In the genomic region with DNA sequence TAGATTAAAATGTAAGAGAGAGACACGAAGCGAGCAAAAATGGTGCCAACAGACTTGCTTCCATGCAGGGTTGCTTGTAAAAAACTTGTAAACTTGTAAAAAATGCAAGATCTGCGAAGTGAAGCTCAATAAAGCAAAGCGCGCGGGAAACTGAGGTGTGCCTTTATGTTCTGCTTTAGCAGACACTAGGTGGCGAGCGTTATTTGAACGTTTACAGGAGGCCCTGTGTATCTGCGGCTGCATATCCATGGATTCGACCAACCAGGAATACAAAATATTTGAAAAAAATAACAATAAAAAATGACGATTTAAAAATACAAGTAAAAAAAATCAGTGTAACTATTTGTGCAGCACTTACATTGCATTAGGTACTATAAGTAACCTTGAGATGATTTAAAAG, we compare ENCODE assay signal across 8 cellular contexts. TPM values are rescaled to one million over a fixed set of nuclear protein-coding genes. Genes with fewer than 3 reads are reported as not detected.
DNase-seq lines count a peak whose midpoint lies in the region; ATAC-seq and TF ChIP-seq lines count a peak whose summit lies in the region.

No MANE protein-coding gene starts in this region.

- peaks cover 51% of the 10 kb centered on the region for H3K36me3 Mint-ChIP-seq in activated naive CD4-positive, alpha-beta T cell treated with anti-CD3 and anti-CD28 coated beads, Interleukin-2, amount 10 ng/mL, durations not matched to agents 7 days and 5 days

- H3K36me3 ChIP-seq in kidney epithelial cell (ENCODE audit: control insufficient read depth, insufficient read depth, low read length) = no peaks in the 10 kb centered on the region

- in situ Hi-C loops in Caki2 (cut with HindIII; ENCODE audit: low pct_unique_long_range_greater_than_20kb, low sequenced_read_pairs) = loop anchor here (25.0 kb wide), 1 partner anchor 337 kb away; no protein-coding TSS in a partner anchor

- H3K27me3 ChIP-seq in kidney epithelial cell (ENCODE audit: control insufficient read depth, insufficient read depth, low read length) = no peaks in the 10 kb centered on the region

- ATAC-seq in HG02981 (IDR thresholded peaks at IDR 0.05; ENCODE audit: unreplicated experiment) = no peak

- peak; percentile 19 for DNase-seq in Caki2 (ENCODE audit: low read depth)
- peak; percentile 53 to 78 for DNase-seq in Kasumi-1 (lab: John Stamatoyannopoulos, UW)
- DNase-seq in activated naive CD4-positive, alpha-beta T cell treated with anti-CD3 and anti-CD28 coated beads, Interleukin-2, amount 10 ng/mL, durations not matched to agents 7 days and 5 days = peak; percentile 34
- DNase-seq in kidney epithelial cell (ENCODE audit: low read depth) = no peak
- no peak for DNase-seq in NK-92 (lab: John Stamatoyannopoulos, UW; ENCODE audit: unreplicated experiment)
- no peak for DNase-seq in AG08396 (ENCODE audit: low spot score)
- DNase-seq in NK-92 treated with Interleukin-12 subunit alpha and Interleukin-12 subunit beta, amount 100 ng/mL, for 24 hours (lab: John Stamatoyannopoulos, UW) = no peak

- H3K4me3 ChIP-seq in kidney epithelial cell (ENCODE audit: low read depth, low read length) = no peak overlapping the region

- TF ChIP-seq CTCF in kidney epithelial cell (IDR thresholded peaks at IDR 0.05; ENCODE audit: insufficient read depth, low read length, poor library complexity, severe bottlenecking) = peak; percentile 60

- peaks cover 52% of the 10 kb centered on the region for H3K4me1 Mint-ChIP-seq in activated naive CD4-positive, alpha-beta T cell treated with anti-CD3 and anti-CD28 coated beads, Interleukin-2, amount 10 ng/mL, durations not matched to agents 7 days and 5 days

- H3K4me3 Mint-ChIP-seq in activated naive CD4-positive, alpha-beta T cell treated with anti-CD3 and anti-CD28 coated beads, Interleukin-2, amount 10 ng/mL, durations not matched to agents 7 days and 5 days = peak overlapping the region; percentile 98

- no peak overlapping the region for H3K27ac Mint-ChIP-seq in activated naive CD4-positive, alpha-beta T cell treated with anti-CD3 and anti-CD28 coated beads, Interleukin-2, amount 10 ng/mL, durations not matched to agents 7 days and 5 days

- CTCF ChIA-PET in activated naive CD4-positive, alpha-beta T cell treated with anti-CD3 and anti-CD28 coated beads, Interleukin-2, amount 10 ng/mL, durations not matched to agents 7 days and 5 days (lab: Charles Lee) = interaction anchor here (0.6 to 4.0 kb wide), 21 partner anchors 9 to 329 kb away, joined by 3 to 93 read pairs (median 4); partner anchors contain the start of genes PTTG1IP, SLX9 and SUMO3

- H3K27me3 Mint-ChIP-seq in activated naive CD4-positive, alpha-beta T cell treated with anti-CD3 and anti-CD28 coated beads, Interleukin-2, amount 10 ng/mL, durations not matched to agents 7 days and 5 days = no peaks in the 10 kb centered on the region

- no peaks in the 10 kb centered on the region for H3K9me3 Mint-ChIP-seq in activated naive CD4-positive, alpha-beta T cell treated with anti-CD3 and anti-CD28 coated beads, Interleukin-2, amount 10 ng/mL, durations not matched to agents 7 days and 5 days

RNA-seq across cellular contexts. Expression of gene UBE2G2, which starts 1.5 kb away (rescaled TPM):
- total RNA-seq in Caki2 (2014; rRNA removed; shearing (Covaris generic); ENCODE audit: low replicate concordance) = 43.8 and 50.0 TPM in 2 replicates
- total RNA-seq in kidney epithelial cell = 39.5 and 40.6 TPM in 2 replicates

RNA-seq across cellular contexts. Expression of gene SUMO3, which starts 17.8 kb away (rescaled TPM):
- 128 and 131 TPM in 2 replicates for total RNA-seq in Caki2 (2014; rRNA removed; shearing (Covaris generic); ENCODE audit: low replicate concordance)
- 60.9 and 61.7 TPM in 2 replicates for total RNA-seq in kidney epithelial cell

Comparison
In these comparisons a context has a peak if more than half of its experiments do, and no peak if none do; other contexts are left out.
1. DNase-seq: peak in Caki2 (single experiment), Kasumi-1 (2 of 2) and activated naive CD4-positive, alpha-beta T cell treated with anti-CD3 and anti-CD28 coated beads, Interleukin-2, amount 10 ng/mL, durations not matched to agents 7 days and 5 days (single experiment); none in kidney epithelial cell (single experiment), NK-92 (single experiment), AG08396 (single experiment) and NK-92 treated with Interleukin-12 subunit alpha and Interleukin-12 subunit beta, amount 100 ng/mL, for 24 hours (single experiment).